ENCODE assay signal across 21 cellular contexts in genomic region chr2:3291750-3292149, GRCh38.
"Had no signal": no experiment of that assay in that cellular context is flagged by ENCODE, and none has a peak within 500 bp of the region (broad histone marks: within the 10 kb centered on the region; RNA-seq: fewer than 3 reads in every experiment).

No MANE protein-coding gene starts in this region.

- ATAC-seq: foreskin keratinocyte; naive thymus-derived CD4-positive, alpha-beta T cell; right cardiac atrium; upper lobe of right lung had no signal

- DNase-seq: colonic mucosa; dermis blood vessel endothelial cell; erythroblast; foreskin keratinocyte; immature natural killer cell; left ventricle myocardium inferior; mesendoderm; naive thymus-derived CD4-positive, alpha-beta T cell; nephron progenitor cell; stimulated activated CD4-positive, alpha-beta T cell treated with anti-CD3 and anti-CD28 coated beads, Interleukin-4, amount 100 ng/mL, for 1 hour; stimulated activated CD8-positive, alpha-beta memory T cell treated with anti-CD3 and anti-CD28 coated beads, Interleukin-4, amount 100 ng/mL, for 48 hours; upper lobe of right lung had no signal

- H3K27me3 ChIP-seq: colonic mucosa, foreskin keratinocyte, tibial nerve, upper lobe of right lung, vagina had no signal

- H3K27ac Mint-ChIP-seq: endodermal cell; stimulated activated memory B cell treated with anti-CD40 and anti-IgM and Interleukin-4, amounts not matched to agents 10 μg/mL and 1 μg/mL and 100 μg/mL, for 72 hours; stimulated activated naive CD8-positive, alpha-beta T cell treated with anti-CD3 and anti-CD28 coated beads, Interleukin-15, Interleukin-2, amounts not matched to agents 100 ng/mL and 50 ng/mL, for 24 hours had no signal

- H3K36me3 ChIP-seq: colonic mucosa, left ventricle myocardium inferior, upper lobe of right lung, vagina had no signal

- H3K9me3 Mint-ChIP-seq: immature natural killer cell had no signal

- H3K4me1 Mint-ChIP-seq: endodermal cell had no signal

- H3K4me3 ChIP-seq: colonic mucosa, left ventricle myocardium inferior, smooth muscle cell, tibial nerve, upper lobe of right lung, vagina had no signal

- FAIRE-seq: endothelial cell of umbilical vein, keratinocyte had no signal

- H3K9me3 ChIP-seq: colonic mucosa, left ventricle myocardium inferior, tibial nerve, upper lobe of right lung, vagina had no signal

- H3K27ac ChIP-seq: colonic mucosa, foreskin keratinocyte, left ventricle myocardium inferior, tibial nerve, upper lobe of right lung, vagina had no signal

- H3K27me3 Mint-ChIP-seq: naive thymus-derived CD4-positive, alpha-beta T cell; stimulated activated memory B cell treated with anti-CD40 and anti-IgM and Interleukin-4, amounts not matched to agents 10 μg/mL and 1 μg/mL and 100 μg/mL, for 72 hours; stimulated activated naive CD8-positive, alpha-beta T cell treated with anti-CD3 and anti-CD28 coated beads, Interleukin-15, Interleukin-2, amounts not matched to agents 100 ng/mL and 50 ng/mL, for 24 hours had no signal

- H3K4me1 ChIP-seq: colonic mucosa, foreskin keratinocyte, left ventricle myocardium inferior, tibial nerve, upper lobe of right lung, vagina had no signal

- H3K4me3 Mint-ChIP-seq: endodermal cell; immature natural killer cell; naive thymus-derived CD4-positive, alpha-beta T cell; nephron progenitor cell; stimulated activated memory B cell treated with anti-CD40 and anti-IgM and Interleukin-4, amounts not matched to agents 10 μg/mL and 1 μg/mL and 100 μg/mL, for 72 hours; stimulated activated naive CD8-positive, alpha-beta T cell treated with anti-CD3 and anti-CD28 coated beads, Interleukin-15, Interleukin-2, amounts not matched to agents 100 ng/mL and 50 ng/mL, for 24 hours had no signal

- H3K4me2 ChIP-seq: smooth muscle cell had no signal
